ENCODE assay signal across 8 cellular contexts in the genomic region with DNA sequence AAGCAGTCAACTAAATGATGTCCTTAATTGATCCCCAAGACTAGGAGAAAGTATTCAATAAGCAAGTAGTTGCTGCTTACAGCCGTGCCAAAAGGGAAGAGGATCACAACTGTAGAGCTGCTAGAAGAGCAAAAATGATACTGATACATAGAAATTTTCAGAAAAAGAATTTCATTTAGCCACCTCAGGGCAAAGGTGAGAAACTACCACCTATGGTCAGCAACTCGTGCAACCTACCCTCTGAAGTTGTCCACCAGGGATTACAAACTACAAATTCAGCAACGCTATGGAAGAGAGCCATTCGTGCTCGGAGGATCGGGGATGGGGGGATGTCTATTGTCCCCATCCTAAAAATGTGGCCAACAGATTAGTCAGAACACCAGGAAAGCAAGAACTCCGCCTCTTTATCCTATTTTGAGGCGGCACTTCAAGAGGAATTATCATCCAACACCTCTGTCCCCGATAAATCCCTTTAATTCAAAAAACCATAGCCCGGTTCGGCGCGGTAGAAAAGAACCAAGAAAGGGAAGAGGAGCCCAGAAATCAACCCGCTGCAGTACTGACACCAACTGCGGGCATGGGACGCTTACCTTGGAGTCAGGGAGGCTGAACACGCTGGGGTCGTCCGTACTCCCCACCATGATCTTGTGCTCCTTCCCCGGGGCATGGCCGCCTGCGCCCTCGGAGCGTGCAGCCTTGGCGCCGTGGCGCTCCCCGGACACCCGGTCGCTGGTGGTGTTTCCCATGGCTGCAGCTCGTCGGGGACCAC. TPM values are rescaled to one million over a fixed set of nuclear protein-coding genes. Genes with fewer than 3 reads are reported as not detected.
DNase-seq lines count a peak whose midpoint lies in the region; ATAC-seq, FAIRE-seq and TF ChIP-seq lines count a peak whose summit lies in the region.

No MANE protein-coding gene starts in this region.

- TF ChIP-seq CTCF in GM12878 (IDR thresholded peaks at IDR 0.05 in 2 of 3, conservative IDR thresholded peaks at IDR 0.05 in 1 of 3; ENCODE audit: control insufficient read depth in 2 of 3, extremely low read depth in 1 of 3, insufficient read depth in 1 of 3, low read depth in 3 of 3, low read length in 3 of 3) = no peak

- peak; percentile 60 for DNase-seq in activated CD4-positive, alpha-beta T cell treated with anti-CD3 and anti-CD28 coated beads, Interleukin-2, amount 10 ng/mL, durations not matched to agents 24 days and 14 days
- DNase-seq in activated CD4-positive, alpha-beta T cell treated with anti-CD3 and anti-CD28 coated beads for 1 hour = no peak
- DNase-seq in M059J (ENCODE audit: low read depth) (peak; percentile 40), GM12878 (ENCODE audit: low read depth, low spot score) (no peak), kidney tubule cell (ENCODE audit: low spot score) (peak; percentile 17), NCI-H1436 (lab: John Stamatoyannopoulos, UW) (no peak)

- FAIRE-seq in GM12878 (lab: Jason Lieb, UNC) = no peak

- H3K27ac ChIP-seq in GM12878 (ENCODE audit: control insufficient read depth, insufficient read depth) (peak overlapping the region; percentile 91), subcutaneous abdominal adipose tissue (ENCODE audit: low read depth, low read length) (peak overlapping the region; percentile 69)

- H3K4me3 ChIP-seq in GM12878 (peak overlapping the region; percentile 89), subcutaneous abdominal adipose tissue (ENCODE audit: low read depth in 1 of 5, low read length in 5 of 5) (peak overlapping the region; percentile 95 to 99 (median 98))

- SMC1A ChIA-PET in GM12878 (lab: Charles Lee; ENCODE audit: uncharacterized antibody, unreplicated experiment) = interaction anchor here (1.0 kb wide), 1 partner anchor 71 kb away, joined by 3 read pairs; a partner anchor contains a TSS

- H3K9ac ChIP-seq in GM12878 (ENCODE audit: control insufficient read depth, insufficient read depth, low read length) = peak overlapping the region; percentile 79
- H3K9ac ChIP-seq in subcutaneous abdominal adipose tissue (ENCODE audit: low read length in 5 of 5) = peak overlapping the region; percentile 75 to 98 (median 90)

- H3K4me2 ChIP-seq in GM12878 (ENCODE audit: control insufficient read depth, insufficient read depth) = peak overlapping the region; percentile 76

- H3K27ac Mint-ChIP-seq in activated CD4-positive, alpha-beta T cell treated with anti-CD3 and anti-CD28 coated beads, Interleukin-2, amount 10 ng/mL, durations not matched to agents 24 days and 14 days = peak overlapping the region; percentile 83

- under 1% methylated on average over 32 of the region's 32 CpGs for WGBS in GM12878 (ENCODE audit: insufficient coverage, insufficient replicate concordance, low lambda C conversion rate, missing lambda C conversion rate)

- peaks cover 6% of the 10 kb centered on the region for H3K9me3 Mint-ChIP-seq in activated CD4-positive, alpha-beta T cell treated with anti-CD3 and anti-CD28 coated beads, Interleukin-2, amount 10 ng/mL, durations not matched to agents 24 days and 14 days

- TF ChIP-seq EP300 in GM12878 (IDR thresholded peaks at IDR 0.05; ENCODE audit: borderline replicate concordance in 1 of 2, control insufficient read depth in 1 of 2, low read depth in 2 of 2, low read length in 2 of 2) = no peak

- peak overlapping the region; percentile 98 for H3K4me3 Mint-ChIP-seq in activated CD4-positive, alpha-beta T cell treated with anti-CD3 and anti-CD28 coated beads, Interleukin-2, amount 10 ng/mL, durations not matched to agents 24 days and 14 days

- H3K27me3 ChIP-seq in GM12878 (replicated peaks in 1 of 2; ENCODE audit: control insufficient read depth in 2 of 2, insufficient read depth in 2 of 2, low read length in 1 of 2) = no peaks in the 10 kb centered on the region
- no peaks in the 10 kb centered on the region for H3K27me3 ChIP-seq in subcutaneous abdominal adipose tissue (ENCODE audit: control insufficient read depth in 5 of 5, insufficient read depth in 4 of 5, low read length in 5 of 5)

- CTCF ChIA-PET in GM12878 (lab: Yijun Ruan, JAX) = interaction anchor here (0.9 to 6.1 kb wide), 4 partner anchors 10 to 102 kb away, joined by 3 to 54 read pairs (median 8); a partner anchor contains a TSS

- H3K36me3 ChIP-seq in GM12878 (ENCODE audit: control insufficient read depth in 2 of 2, insufficient read depth in 2 of 2, low read length in 1 of 2) (0 out of 4 replicates have a peak, but pooled peaks cover 0 to under 1% of the 10 kb centered on the region in 2 experiments), subcutaneous abdominal adipose tissue (ENCODE audit: control insufficient read depth in 5 of 5, insufficient read depth in 5 of 5, low read length in 5 of 5) (peaks cover 0 to 5% (median 2%) of the 10 kb centered on the region in 5 donors)

- no TSS peak for BruUV-seq in GM12878 (replicated peaks; lab: Mats Ljungman, UMichigan)

- H3K9me3 ChIP-seq in GM12878 (replicated peaks; ENCODE audit: control insufficient read depth, insufficient read depth, low read length) (no peaks in the 10 kb centered on the region), subcutaneous abdominal adipose tissue (ENCODE audit: control insufficient read depth in 5 of 5, low read length in 5 of 5) (no peaks in the 10 kb centered on the region)

- peaks cover 32% of the 10 kb centered on the region for H3K4me1 Mint-ChIP-seq in activated CD4-positive, alpha-beta T cell treated with anti-CD3 and anti-CD28 coated beads, Interleukin-2, amount 10 ng/mL, durations not matched to agents 24 days and 14 days

- in situ Hi-C loops in GM12878 (cut with MboI) = loop anchor here (5.0 kb wide), 1 partner anchor 76 kb away; no protein-coding TSS in a partner anchor

- POLR2A ChIA-PET in GM12878 (lab: Charles Lee) = no interaction called here

- peaks cover 22% of the 10 kb centered on the region for H3K79me2 ChIP-seq in GM12878 (ENCODE audit: control insufficient read depth, insufficient read depth, low read length)

- no peaks in the 10 kb centered on the region for H3K27me3 Mint-ChIP-seq in activated CD4-positive, alpha-beta T cell treated with anti-CD3 and anti-CD28 coated beads, Interleukin-2, amount 10 ng/mL, durations not matched to agents 24 days and 14 days

- peak; percentile 16; the same call in 1 of the 2 replicates for TF ChIP-seq POLR2A in GM12878 (IDR thresholded peaks at IDR 0.05; ENCODE audit: low read depth, low read length)

- intact Hi-C loops in activated CD4-positive, alpha-beta T cell treated with anti-CD3 and anti-CD28 coated beads, Interleukin-2, amount 10 ng/mL, durations not matched to agents 24 days and 14 days (cut with micrococcal nuclease) = loop anchor here (1.0 to 2.0 kb wide), 2 partner anchors 71 to 87 kb away; a partner anchor contains a TSS
- intact Hi-C loops in GM12878 (cut with micrococcal nuclease; ENCODE audit: unreplicated experiment) = loop anchor here (1.0 to 5.0 kb wide), 2 partner anchors 56 to 71 kb away; a partner anchor contains a TSS

- peaks cover 16% of the 10 kb centered on the region for H3K36me3 Mint-ChIP-seq in activated CD4-positive, alpha-beta T cell treated with anti-CD3 and anti-CD28 coated beads, Interleukin-2, amount 10 ng/mL, durations not matched to agents 24 days and 14 days (ENCODE audit: low read depth)

- no peaks in the 10 kb centered on the region for H3K4me1 ChIP-seq in GM12878 (ENCODE audit: control insufficient read depth, insufficient read depth, low read length)
- H3K4me1 ChIP-seq in subcutaneous abdominal adipose tissue (ENCODE audit: control insufficient read depth in 5 of 5, insufficient read depth in 5 of 5, low read length in 5 of 5) = peaks cover 0 to 31% (median 25%) of the 10 kb centered on the region in 5 donors

- no peaks in the 10 kb centered on the region for H4K20me1 ChIP-seq in GM12878 (ENCODE audit: control insufficient read depth, insufficient read depth)

- ATAC-seq in GM12878 (peak; percentile 4; the same call in 2 of the 3 replicates), GM18502 (IDR thresholded peaks at IDR 0.05; ENCODE audit: poor library complexity, unreplicated experiment) (no peak)

- H2AFZ ChIP-seq in GM12878 (ENCODE audit: control insufficient read depth, low read depth, low read length) = peak overlapping the region; percentile 91

- RAD21 ChIA-PET in GM12878 (lab: Charles Lee; ENCODE audit: unreplicated experiment) = interaction anchor here (1.3 to 1.9 kb wide), 2 partner anchors 72 to 75 kb away, joined by 3 to 7 read pairs; no protein-coding TSS in a partner anchor

- no peak for TF ChIP-seq RAD21 in GM12878 (IDR thresholded peaks at IDR 0.05; ENCODE audit: insufficient read depth, low read depth, low read length)

RNA-seq across cellular contexts. Expression of a gene that starts 0.7 kb away (rescaled TPM):
- 6.1 and 7.4 TPM in 2 replicates for total RNA-seq in activated CD4-positive, alpha-beta T cell treated with anti-CD3 and anti-CD28 coated beads, Interleukin-2, amount 10 ng/mL, durations not matched to agents 24 days and 14 days
- 6.7 and 18.2 TPM in 2 replicates for total RNA-seq in M059J (2014; rRNA removed; shearing (Covaris generic))
- 48.3 and 51.0 TPM in 2 replicates for total RNA-seq in GM12878 (2013; cell fraction: nucleolus; rRNA removed)
- total RNA-seq in GM12878 (2014; rRNA removed) (6.2 and 7.6 TPM in 2 replicates), GM12878 (2014; rRNA removed; fragmentation: Illumina TruSeq; extraction: Trizol) (7.0 and 7.3 TPM in 2 replicates), GM12878 (2021) (6.6 and 7.5 TPM in 2 replicates)
- polyA plus RNA-seq in GM12878 (2011; ENCODE audit: low read depth) = 5.0 TPM
- polyA plus RNA-seq in GM12878 (2011; rRNA removed) (26.4 and 32.8 TPM in 2 replicates), GM12878 (2014; fragmentation: Illumina TruSeq; extraction: Trizol) (8.8 and 12.5 TPM in 2 replicates), GM12878 (2014; fragmentation: Nextera tagmentation; extraction: Ambion mirVana) (1 to 10 TPM; 2.2 to 2.7 TPM), GM12878 (2014; rRNA removed) (5.4 and 7.4 TPM in 2 replicates), GM12878 (2016; fragmentation: Nextera tagmentation; extraction: Ambion mirVana) (1 to 10 TPM; 4.9 to 5.7 TPM)
- polyA plus RNA-seq in GM12878 (2011; cell fraction: cytosol; rRNA removed) = 8.9 and 10.3 TPM in 2 replicates
- polyA plus RNA-seq in GM12878 (2011; cell fraction: nucleus; rRNA removed) = 48.3 and 67.5 TPM in 2 replicates
- 6.4 and 7.7 TPM in 2 replicates for polyA plus RNA-seq in GM12878 (2012)
- polyA minus RNA-seq in GM12878 (2011; rRNA and poly(A)+ RNA removed) = 10.5 and 11.3 TPM in 2 replicates
- 4.5 and 4.9 TPM in 2 replicates for polyA minus RNA-seq in GM12878 (2011; cell fraction: cytosol; rRNA and poly(A)+ RNA removed)
- 15.6 and 17.8 TPM in 2 replicates for polyA minus RNA-seq in GM12878 (2011; cell fraction: nucleus; rRNA and poly(A)+ RNA removed)

RNA-seq across cellular contexts. Expression of a gene that starts 53.6 kb away (rescaled TPM):
- total RNA-seq in activated CD4-positive, alpha-beta T cell treated with anti-CD3 and anti-CD28 coated beads, Interleukin-2, amount 10 ng/mL, durations not matched to agents 24 days and 14 days = 0.12 TPM in 1 of 2 replicates, not detected in the other
- total RNA-seq in M059J (2014; rRNA removed; shearing (Covaris generic)) = 0.54 TPM in 2 replicates
- 0.37 and 0.52 TPM in 2 replicates for total RNA-seq in GM12878 (2013; cell fraction: nucleolus; rRNA removed)
- 0.28 and 0.33 TPM in 2 replicates for total RNA-seq in GM12878 (2014; rRNA removed)
- 0.18 and 0.22 TPM in 2 replicates for total RNA-seq in GM12878 (2014; rRNA removed; fragmentation: Illumina TruSeq; extraction: Trizol)
- total RNA-seq in GM12878 (2021) = 0.10 and 0.24 TPM in 2 replicates
- 0.41 TPM for polyA plus RNA-seq in GM12878 (2011; ENCODE audit: low read depth)
- 0.07 and 0.17 TPM in 2 replicates for polyA plus RNA-seq in GM12878 (2011; rRNA removed)
- polyA plus RNA-seq in GM12878 (2011; cell fraction: cytosol; rRNA removed) = 0.07 and 0.13 TPM in 2 replicates
- 0.12 TPM in 1 of 2 replicates, not detected in the other for polyA plus RNA-seq in GM12878 (2011; cell fraction: nucleus; rRNA removed)
- 0.30 and 0.46 TPM in 2 replicates for polyA plus RNA-seq in GM12878 (2012)
- polyA plus RNA-seq in GM12878 (2014; fragmentation: Illumina TruSeq; extraction: Trizol) = 0.16 and 1.1 TPM in 2 replicates
- polyA plus RNA-seq in GM12878 (2014; fragmentation: Nextera tagmentation; extraction: Ambion mirVana) = under 1 TPM; 0.05 to 0.24 TPM
- 0.03 and 0.09 TPM in 2 replicates for polyA plus RNA-seq in GM12878 (2014; rRNA removed)
- polyA plus RNA-seq in GM12878 (2016; fragmentation: Nextera tagmentation; extraction: Ambion mirVana) = under 1 TPM; 0.51 to 0.58 TPM
- polyA minus RNA-seq in GM12878 (2011; rRNA and poly(A)+ RNA removed) = not detected in 2 replicates
- polyA minus RNA-seq in GM12878 (2011; cell fraction: cytosol; rRNA and poly(A)+ RNA removed) = not detected in 2 replicates
- 0.19 TPM in 1 of 2 replicates, not detected in the other for polyA minus RNA-seq in GM12878 (2011; cell fraction: nucleus; rRNA and poly(A)+ RNA removed)

Comparison
In these comparisons a context has a peak if more than half of its experiments do, and no peak if none do; other contexts are left out.
1. DNase-seq: peak in activated CD4-positive, alpha-beta T cell treated with anti-CD3 and anti-CD28 coated beads, Interleukin-2, amount 10 ng/mL, durations not matched to agents 24 days and 14 days (single experiment), M059J (single experiment) and kidney tubule cell (single experiment); none in activated CD4-positive, alpha-beta T cell treated with anti-CD3 and anti-CD28 coated beads for 1 hour (single experiment), GM12878 (single experiment) and NCI-H1436 (single experiment).